Comparison of ENCODE assay signal across 22 cellular contexts in genomic region chr12:47159348-47159747, GRCh38.
"Had no signal": no experiment of that assay in that cellular context is flagged by ENCODE, and none has a peak within 500 bp of the region (broad histone marks: within the 10 kb centered on the region; RNA-seq: fewer than 3 reads in every experiment).

No MANE protein-coding gene starts in this region.

- H3K27ac Mint-ChIP-seq: natural killer cell; nephron; neural progenitor cell; progenitor cell of endocrine pancreas; stimulated activated naive B cell treated with anti-CD40 and anti-IgM and Interleukin-4, amounts not matched to agents 10 μg/mL and 1 μg/mL and 100 μg/mL, for 72 hours; stimulated activated naive CD8-positive, alpha-beta T cell treated with anti-CD3 and anti-CD28 coated beads, Interleukin-15, Interleukin-2, amounts not matched to agents 100 ng/mL and 50 ng/mL, for 24 hours had no signal

- DNase-seq: natural killer cell; occipital lobe; ovary; posterior cingulate gyrus; psoas muscle; right cardiac atrium; spleen; stimulated activated CD4-positive, alpha-beta T cell treated with anti-CD3 and anti-CD28 coated beads, Interleukin-12 subunit alpha, Interleukin-12 subunit beta, amount 100 ng/mL, for 4 hours; stimulated activated CD4-positive, alpha-beta T cell treated with anti-CD3 and anti-CD28 coated beads, Interleukin-1b, Interleukin-23, amount 100 ng/mL, for 48 hours; stimulated activated CD4-positive, alpha-beta T cell treated with anti-CD3 and anti-CD28 coated beads, Interleukin-4, amount 100 ng/mL, for 1 hour; stimulated activated CD4-positive, alpha-beta T cell treated with anti-CD3 and anti-CD28 coated beads, Interleukin-4, amount 100 ng/mL, for 4 hours; stimulated activated CD8-positive, alpha-beta memory T cell treated with anti-CD3 and anti-CD28 coated beads, Interleukin-4, amount 100 ng/mL, for 48 hours; stimulated activated naive B cell treated with anti-CD40 and anti-IgM and Interleukin-4, amounts not matched to agents 10 μg/mL and 1 μg/mL and 100 μg/mL, for 72 hours; stimulated activated naive CD4-positive, alpha-beta T cell treated with Interleukin-2 at 50 U/mL for 16 hours; stomach; thyroid gland; upper lobe of left lung had no signal

- H3K36me3 Mint-ChIP-seq: neural progenitor cell had no signal

- H3K27me3 Mint-ChIP-seq: progenitor cell of endocrine pancreas; stimulated activated naive B cell treated with anti-CD40 and anti-IgM and Interleukin-4, amounts not matched to agents 10 μg/mL and 1 μg/mL and 100 μg/mL, for 72 hours; stimulated activated naive CD8-positive, alpha-beta T cell treated with anti-CD3 and anti-CD28 coated beads, Interleukin-15, Interleukin-2, amounts not matched to agents 100 ng/mL and 50 ng/mL, for 24 hours had no signal

- H3K4me3 Mint-ChIP-seq: natural killer cell; nephron; neural progenitor cell; stimulated activated naive B cell treated with anti-CD40 and anti-IgM and Interleukin-4, amounts not matched to agents 10 μg/mL and 1 μg/mL and 100 μg/mL, for 72 hours; stimulated activated naive CD8-positive, alpha-beta T cell treated with anti-CD3 and anti-CD28 coated beads, Interleukin-15, Interleukin-2, amounts not matched to agents 100 ng/mL and 50 ng/mL, for 24 hours had no signal

- H3K9me3 Mint-ChIP-seq: natural killer cell had no signal

- ATAC-seq: natural killer cell; psoas muscle; right cardiac atrium; sciatic nerve; stimulated activated naive B cell treated with anti-CD40 and anti-IgM and Interleukin-4, amounts not matched to agents 10 μg/mL and 1 μg/mL and 100 μg/mL, for 72 hours had no signal
